ENCODE assay signal across 1 cellular context in the genomic region with DNA sequence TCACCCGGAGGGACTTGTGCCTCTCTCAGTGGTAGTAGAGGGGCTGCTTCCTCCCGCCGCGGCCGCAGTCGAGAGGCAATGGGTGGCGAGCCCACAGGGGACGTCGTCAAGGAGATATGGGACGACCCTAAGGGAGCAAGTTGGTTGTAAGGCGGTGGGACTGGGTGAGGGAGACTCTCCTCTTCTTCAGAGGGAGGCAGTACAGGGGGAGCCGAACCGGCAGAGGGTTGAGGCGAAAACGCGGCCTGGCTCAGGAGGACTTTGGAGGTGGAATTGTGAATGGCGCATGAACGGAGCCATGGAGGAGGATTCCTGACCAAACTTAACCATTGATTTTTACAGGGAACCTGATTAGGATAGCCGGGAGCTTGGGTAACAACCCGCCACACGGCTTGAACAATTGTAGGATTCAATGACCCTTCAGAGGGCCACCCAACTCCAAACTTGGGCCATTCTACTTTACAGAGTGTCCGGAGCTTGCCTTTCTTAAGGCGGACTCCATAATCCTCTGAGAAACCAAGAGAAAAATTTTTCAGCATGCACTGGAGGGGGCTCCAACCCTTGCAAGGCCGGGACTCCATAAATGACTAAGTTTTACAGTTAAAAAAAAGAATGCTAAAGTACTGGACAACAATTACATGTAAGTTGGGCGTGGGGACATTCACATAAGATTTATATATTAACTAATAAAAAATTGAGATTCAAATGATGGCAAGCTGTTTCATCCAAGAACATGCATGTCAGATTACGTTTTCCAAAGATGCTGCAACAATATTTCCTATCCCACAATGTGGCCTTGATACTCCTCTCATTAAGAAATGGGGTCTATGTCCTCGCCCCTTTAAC.
A peak's percentile ranks its signal among the peaks of the same experiment; 100 is the strongest.
TF ChIP-seq lines count a peak whose summit lies in the region.

No MANE protein-coding gene starts in this region.

TF ChIP-seq in K562, 482 proteins besides CTCF, POLR2A, EP300 and RAD21 (continued from another document and continues in another):
- TF ChIP-seq, protein P1, sequence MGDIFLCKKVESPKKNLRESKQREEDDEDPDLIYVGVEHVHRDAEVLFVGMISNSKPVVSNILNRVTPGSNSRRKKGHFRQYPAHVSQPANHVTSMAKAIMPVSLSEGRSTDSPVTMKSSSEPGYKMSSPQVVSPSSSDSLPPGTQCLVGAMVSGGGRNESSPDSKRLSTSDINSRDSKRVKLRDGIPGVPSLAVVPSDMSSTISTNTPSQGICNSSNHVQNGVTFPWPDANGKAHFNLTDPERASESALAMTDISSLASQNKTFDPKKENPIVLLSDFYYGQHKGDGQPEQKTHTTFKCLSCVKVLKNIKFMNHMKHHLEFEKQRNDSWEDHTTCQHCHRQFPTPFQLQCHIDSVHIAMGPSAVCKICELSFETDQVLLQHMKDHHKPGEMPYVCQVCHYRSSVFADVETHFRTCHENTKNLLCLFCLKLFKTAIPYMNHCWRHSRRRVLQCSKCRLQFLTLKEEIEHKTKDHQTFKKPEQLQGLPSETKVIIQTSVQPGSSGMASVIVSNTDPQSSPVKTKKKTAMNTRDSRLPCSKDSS (IDR thresholded peaks at IDR 0.05; ENCODE audit: low read depth, partially characterized antibody) = no peak
- no peak for TF ChIP-seq ZNF408 (CRISPR knock-in tag; IDR thresholded peaks at IDR 0.05; ENCODE audit: low read depth)
- no peak for TF ChIP-seq CHD2 (IDR thresholded peaks at IDR 0.05; ENCODE audit: low read depth, low read length)
- TF ChIP-seq RBFOX2 (IDR thresholded peaks at IDR 0.05; ENCODE audit: low read depth, low read length) = peak; percentile 82
- no peak for TF ChIP-seq TEAD2 (tag; IDR thresholded peaks at IDR 0.05)
- TF ChIP-seq TAF1 (IDR thresholded peaks at IDR 0.05; ENCODE audit: control insufficient read depth, extremely low read depth, insufficient read depth, low read length, severe bottlenecking) = peak; percentile 25
- no peak for TF ChIP-seq KHSRP (IDR thresholded peaks at IDR 0.05)
- TF ChIP-seq YBX1 (IDR thresholded peaks at IDR 0.05) = no peak
- TF ChIP-seq ZNF445 (CRISPR knock-in tag; IDR thresholded peaks at IDR 0.05; ENCODE audit: low read depth) = no peak
- TF ChIP-seq HDAC3 (IDR thresholded peaks at IDR 0.05; ENCODE audit: borderline replicate concordance, partially characterized antibody) = peak; percentile 15
- TF ChIP-seq SIN3B (IDR thresholded peaks at IDR 0.05; ENCODE audit: low read depth) = no peak
- no peak for TF ChIP-seq ZNF695 (CRISPR knock-in tag; IDR thresholded peaks at IDR 0.05)
- no peak for TF ChIP-seq FOXA1 (IDR thresholded peaks at IDR 0.05; ENCODE audit: borderline replicate concordance)
- TF ChIP-seq ZBTB7A (IDR thresholded peaks at IDR 0.05; ENCODE audit: borderline replicate concordance, control insufficient read depth, low read depth, low read length) = no peak
- TF ChIP-seq, protein P2, sequence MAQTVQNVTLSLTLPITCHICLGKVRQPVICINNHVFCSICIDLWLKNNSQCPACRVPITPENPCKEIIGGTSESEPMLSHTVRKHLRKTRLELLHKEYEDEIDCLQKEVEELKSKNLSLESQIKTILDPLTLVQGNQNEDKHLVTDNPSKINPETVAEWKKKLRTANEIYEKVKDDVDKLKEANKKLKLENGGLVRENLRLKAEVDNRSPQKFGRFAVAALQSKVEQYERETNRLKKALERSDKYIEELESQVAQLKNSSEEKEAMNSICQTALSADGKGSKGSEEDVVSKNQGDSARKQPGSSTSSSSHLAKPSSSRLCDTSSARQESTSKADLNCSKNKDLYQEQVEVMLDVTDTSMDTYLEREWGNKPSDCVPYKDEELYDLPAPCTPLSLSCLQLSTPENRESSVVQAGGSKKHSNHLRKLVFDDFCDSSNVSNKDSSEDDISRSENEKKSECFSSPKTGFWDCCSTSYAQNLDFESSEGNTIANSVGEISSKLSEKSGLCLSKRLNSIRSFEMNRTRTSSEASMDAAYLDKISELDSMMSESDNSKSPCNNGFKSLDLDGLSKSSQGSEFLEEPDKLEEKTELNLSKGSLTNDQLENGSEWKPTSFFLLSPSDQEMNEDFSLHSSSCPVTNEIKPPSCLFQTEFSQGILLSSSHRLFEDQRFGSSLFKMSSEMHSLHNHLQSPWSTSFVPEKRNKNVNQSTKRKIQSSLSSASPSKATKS (CRISPR knock-in tag; IDR thresholded peaks at IDR 0.05) = 0 out of 2 replicates have a peak, but pooled peaks have one; percentile 54
- TF ChIP-seq SUPT5H (IDR thresholded peaks at IDR 0.05) = peak; percentile 72; the same call in 1 of the 2 replicates
- TF ChIP-seq, protein P3, sequence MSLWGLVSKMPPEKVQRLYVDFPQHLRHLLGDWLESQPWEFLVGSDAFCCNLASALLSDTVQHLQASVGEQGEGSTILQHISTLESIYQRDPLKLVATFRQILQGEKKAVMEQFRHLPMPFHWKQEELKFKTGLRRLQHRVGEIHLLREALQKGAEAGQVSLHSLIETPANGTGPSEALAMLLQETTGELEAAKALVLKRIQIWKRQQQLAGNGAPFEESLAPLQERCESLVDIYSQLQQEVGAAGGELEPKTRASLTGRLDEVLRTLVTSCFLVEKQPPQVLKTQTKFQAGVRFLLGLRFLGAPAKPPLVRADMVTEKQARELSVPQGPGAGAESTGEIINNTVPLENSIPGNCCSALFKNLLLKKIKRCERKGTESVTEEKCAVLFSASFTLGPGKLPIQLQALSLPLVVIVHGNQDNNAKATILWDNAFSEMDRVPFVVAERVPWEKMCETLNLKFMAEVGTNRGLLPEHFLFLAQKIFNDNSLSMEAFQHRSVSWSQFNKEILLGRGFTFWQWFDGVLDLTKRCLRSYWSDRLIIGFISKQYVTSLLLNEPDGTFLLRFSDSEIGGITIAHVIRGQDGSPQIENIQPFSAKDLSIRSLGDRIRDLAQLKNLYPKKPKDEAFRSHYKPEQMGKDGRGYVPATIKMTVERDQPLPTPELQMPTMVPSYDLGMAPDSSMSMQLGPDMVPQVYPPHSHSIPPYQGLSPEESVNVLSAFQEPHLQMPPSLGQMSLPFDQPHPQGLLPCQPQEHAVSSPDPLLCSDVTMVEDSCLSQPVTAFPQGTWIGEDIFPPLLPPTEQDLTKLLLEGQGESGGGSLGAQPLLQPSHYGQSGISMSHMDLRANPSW (CRISPR knock-in tag; IDR thresholded peaks at IDR 0.05) = no peak
- no peak for TF ChIP-seq MCM5 (IDR thresholded peaks at IDR 0.05; ENCODE audit: low read depth)
- TF ChIP-seq, protein P4, sequence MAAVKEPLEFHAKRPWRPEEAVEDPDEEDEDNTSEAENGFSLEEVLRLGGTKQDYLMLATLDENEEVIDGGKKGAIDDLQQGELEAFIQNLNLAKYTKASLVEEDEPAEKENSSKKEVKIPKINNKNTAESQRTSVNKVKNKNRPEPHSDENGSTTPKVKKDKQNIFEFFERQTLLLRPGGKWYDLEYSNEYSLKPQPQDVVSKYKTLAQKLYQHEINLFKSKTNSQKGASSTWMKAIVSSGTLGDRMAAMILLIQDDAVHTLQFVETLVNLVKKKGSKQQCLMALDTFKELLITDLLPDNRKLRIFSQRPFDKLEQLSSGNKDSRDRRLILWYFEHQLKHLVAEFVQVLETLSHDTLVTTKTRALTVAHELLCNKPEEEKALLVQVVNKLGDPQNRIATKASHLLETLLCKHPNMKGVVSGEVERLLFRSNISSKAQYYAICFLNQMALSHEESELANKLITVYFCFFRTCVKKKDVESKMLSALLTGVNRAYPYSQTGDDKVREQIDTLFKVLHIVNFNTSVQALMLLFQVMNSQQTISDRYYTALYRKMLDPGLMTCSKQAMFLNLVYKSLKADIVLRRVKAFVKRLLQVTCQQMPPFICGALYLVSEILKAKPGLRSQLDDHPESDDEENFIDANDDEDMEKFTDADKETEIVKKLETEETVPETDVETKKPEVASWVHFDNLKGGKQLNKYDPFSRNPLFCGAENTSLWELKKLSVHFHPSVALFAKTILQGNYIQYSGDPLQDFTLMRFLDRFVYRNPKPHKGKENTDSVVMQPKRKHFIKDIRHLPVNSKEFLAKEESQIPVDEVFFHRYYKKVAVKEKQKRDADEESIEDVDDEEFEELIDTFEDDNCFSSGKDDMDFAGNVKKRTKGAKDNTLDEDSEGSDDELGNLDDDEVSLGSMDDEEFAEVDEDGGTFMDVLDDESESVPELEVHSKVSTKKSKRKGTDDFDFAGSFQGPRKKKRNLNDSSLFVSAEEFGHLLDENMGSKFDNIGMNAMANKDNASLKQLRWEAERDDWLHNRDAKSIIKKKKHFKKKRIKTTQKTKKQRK (IDR thresholded peaks at IDR 0.05; ENCODE audit: borderline replicate concordance, low read depth, low read length) = no peak
- TF ChIP-seq ZNF644 (tag; IDR thresholded peaks at IDR 0.05; ENCODE audit: low read depth) = no peak
- TF ChIP-seq BHLHE40 (IDR thresholded peaks at IDR 0.05; ENCODE audit: low read length) = no peak
- TF ChIP-seq, protein P5, sequence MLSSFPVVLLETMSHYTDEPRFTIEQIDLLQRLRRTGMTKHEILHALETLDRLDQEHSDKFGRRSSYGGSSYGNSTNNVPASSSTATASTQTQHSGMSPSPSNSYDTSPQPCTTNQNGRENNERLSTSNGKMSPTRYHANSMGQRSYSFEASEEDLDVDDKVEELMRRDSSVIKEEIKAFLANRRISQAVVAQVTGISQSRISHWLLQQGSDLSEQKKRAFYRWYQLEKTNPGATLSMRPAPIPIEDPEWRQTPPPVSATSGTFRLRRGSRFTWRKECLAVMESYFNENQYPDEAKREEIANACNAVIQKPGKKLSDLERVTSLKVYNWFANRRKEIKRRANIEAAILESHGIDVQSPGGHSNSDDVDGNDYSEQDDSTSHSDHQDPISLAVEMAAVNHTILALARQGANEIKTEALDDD (IDR thresholded peaks at IDR 0.05) = no peak; the same call in 1 of the 2 replicates
- TF ChIP-seq, protein P6, sequence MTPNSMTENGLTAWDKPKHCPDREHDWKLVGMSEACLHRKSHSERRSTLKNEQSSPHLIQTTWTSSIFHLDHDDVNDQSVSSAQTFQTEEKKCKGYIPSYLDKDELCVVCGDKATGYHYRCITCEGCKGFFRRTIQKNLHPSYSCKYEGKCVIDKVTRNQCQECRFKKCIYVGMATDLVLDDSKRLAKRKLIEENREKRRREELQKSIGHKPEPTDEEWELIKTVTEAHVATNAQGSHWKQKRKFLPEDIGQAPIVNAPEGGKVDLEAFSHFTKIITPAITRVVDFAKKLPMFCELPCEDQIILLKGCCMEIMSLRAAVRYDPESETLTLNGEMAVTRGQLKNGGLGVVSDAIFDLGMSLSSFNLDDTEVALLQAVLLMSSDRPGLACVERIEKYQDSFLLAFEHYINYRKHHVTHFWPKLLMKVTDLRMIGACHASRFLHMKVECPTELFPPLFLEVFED (CRISPR knock-in tag; conservative IDR thresholded peaks at IDR 0.05) = no peak
- TF ChIP-seq, protein P7, sequence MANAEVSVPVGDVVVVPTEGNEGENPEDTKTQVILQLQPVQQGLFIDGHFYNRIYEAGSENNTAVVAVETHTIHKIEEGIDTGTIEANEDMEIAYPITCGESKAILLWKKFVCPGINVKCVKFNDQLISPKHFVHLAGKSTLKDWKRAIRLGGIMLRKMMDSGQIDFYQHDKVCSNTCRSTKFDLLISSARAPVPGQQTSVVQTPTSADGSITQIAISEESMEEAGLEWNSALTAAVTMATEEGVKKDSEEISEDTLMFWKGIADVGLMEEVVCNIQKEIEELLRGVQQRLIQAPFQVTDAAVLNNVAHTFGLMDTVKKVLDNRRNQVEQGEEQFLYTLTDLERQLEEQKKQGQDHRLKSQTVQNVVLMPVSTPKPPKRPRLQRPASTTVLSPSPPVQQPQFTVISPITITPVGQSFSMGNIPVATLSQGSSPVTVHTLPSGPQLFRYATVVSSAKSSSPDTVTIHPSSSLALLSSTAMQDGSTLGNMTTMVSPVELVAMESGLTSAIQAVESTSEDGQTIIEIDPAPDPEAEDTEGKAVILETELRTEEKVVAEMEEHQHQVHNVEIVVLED (CRISPR knock-in tag; IDR thresholded peaks at IDR 0.05) = no peak
- TF ChIP-seq, protein P8, sequence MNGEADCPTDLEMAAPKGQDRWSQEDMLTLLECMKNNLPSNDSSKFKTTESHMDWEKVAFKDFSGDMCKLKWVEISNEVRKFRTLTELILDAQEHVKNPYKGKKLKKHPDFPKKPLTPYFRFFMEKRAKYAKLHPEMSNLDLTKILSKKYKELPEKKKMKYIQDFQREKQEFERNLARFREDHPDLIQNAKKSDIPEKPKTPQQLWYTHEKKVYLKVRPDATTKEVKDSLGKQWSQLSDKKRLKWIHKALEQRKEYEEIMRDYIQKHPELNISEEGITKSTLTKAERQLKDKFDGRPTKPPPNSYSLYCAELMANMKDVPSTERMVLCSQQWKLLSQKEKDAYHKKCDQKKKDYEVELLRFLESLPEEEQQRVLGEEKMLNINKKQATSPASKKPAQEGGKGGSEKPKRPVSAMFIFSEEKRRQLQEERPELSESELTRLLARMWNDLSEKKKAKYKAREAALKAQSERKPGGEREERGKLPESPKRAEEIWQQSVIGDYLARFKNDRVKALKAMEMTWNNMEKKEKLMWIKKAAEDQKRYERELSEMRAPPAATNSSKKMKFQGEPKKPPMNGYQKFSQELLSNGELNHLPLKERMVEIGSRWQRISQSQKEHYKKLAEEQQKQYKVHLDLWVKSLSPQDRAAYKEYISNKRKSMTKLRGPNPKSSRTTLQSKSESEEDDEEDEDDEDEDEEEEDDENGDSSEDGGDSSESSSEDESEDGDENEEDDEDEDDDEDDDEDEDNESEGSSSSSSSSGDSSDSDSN (IDR thresholded peaks at IDR 0.05; ENCODE audit: borderline replicate concordance in 1 of 2, low read depth in 2 of 2, low read length in 2 of 2) = 0 out of 4 replicates have a peak, but pooled peaks of 1 of the 2 experiments have one; percentile 17
- TF ChIP-seq BACH1 (tag; IDR thresholded peaks at IDR 0.05) = no peak
- TF ChIP-seq HNRNPUL1 (IDR thresholded peaks at IDR 0.05; ENCODE audit: low read length) = no peak
- TF ChIP-seq ZFP30 (CRISPR knock-in tag; IDR thresholded peaks at IDR 0.05; ENCODE audit: borderline replicate concordance) = no peak
- TF ChIP-seq, protein P9, sequence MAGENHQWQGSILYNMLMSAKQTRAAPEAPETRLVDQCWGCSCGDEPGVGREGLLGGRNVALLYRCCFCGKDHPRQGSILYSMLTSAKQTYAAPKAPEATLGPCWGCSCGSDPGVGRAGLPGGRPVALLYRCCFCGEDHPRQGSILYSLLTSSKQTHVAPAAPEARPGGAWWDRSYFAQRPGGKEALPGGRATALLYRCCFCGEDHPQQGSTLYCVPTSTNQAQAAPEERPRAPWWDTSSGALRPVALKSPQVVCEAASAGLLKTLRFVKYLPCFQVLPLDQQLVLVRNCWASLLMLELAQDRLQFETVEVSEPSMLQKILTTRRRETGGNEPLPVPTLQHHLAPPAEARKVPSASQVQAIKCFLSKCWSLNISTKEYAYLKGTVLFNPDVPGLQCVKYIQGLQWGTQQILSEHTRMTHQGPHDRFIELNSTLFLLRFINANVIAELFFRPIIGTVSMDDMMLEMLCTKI (IDR thresholded peaks at IDR 0.05; ENCODE audit: partially characterized antibody) = no peak
- TF ChIP-seq, protein P10, sequence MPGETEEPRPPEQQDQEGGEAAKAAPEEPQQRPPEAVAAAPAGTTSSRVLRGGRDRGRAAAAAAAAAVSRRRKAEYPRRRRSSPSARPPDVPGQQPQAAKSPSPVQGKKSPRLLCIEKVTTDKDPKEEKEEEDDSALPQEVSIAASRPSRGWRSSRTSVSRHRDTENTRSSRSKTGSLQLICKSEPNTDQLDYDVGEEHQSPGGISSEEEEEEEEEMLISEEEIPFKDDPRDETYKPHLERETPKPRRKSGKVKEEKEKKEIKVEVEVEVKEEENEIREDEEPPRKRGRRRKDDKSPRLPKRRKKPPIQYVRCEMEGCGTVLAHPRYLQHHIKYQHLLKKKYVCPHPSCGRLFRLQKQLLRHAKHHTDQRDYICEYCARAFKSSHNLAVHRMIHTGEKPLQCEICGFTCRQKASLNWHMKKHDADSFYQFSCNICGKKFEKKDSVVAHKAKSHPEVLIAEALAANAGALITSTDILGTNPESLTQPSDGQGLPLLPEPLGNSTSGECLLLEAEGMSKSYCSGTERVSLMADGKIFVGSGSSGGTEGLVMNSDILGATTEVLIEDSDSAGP (CRISPR knock-in tag; IDR thresholded peaks at IDR 0.05) = no peak
- no peak for TF ChIP-seq ATF1 (CRISPR knock-in tag; IDR thresholded peaks at IDR 0.05)
- TF ChIP-seq ATF1 (tag; IDR thresholded peaks at IDR 0.05) = no peak
- no peak for TF ChIP-seq CBX1 (IDR thresholded peaks at IDR 0.05; ENCODE audit: low read depth)
- no peak for TF ChIP-seq PHF21A (IDR thresholded peaks at IDR 0.05; ENCODE audit: borderline replicate concordance, low read depth)
- no peak for TF ChIP-seq NELFE (IDR thresholded peaks at IDR 0.05; ENCODE audit: insufficient read depth, insufficient read length)
- no peak for TF ChIP-seq SNIP1 (IDR thresholded peaks at IDR 0.05; ENCODE audit: low read depth)
